1 cellular context compared by ENCODE assay signal in genomic region chr13:98580420-98580819, GRCh38.
A peak's percentile ranks its signal among the peaks of the same experiment; 100 is the strongest.
TF ChIP-seq lines count a peak whose summit lies in the region.

No MANE protein-coding gene starts in this region.

TF ChIP-seq in K562, 482 proteins besides CTCF, POLR2A, EP300 and RAD21:
- TF ChIP-seq ERF (CRISPR knock-in tag; IDR thresholded peaks at IDR 0.05), result no peak
- TF ChIP-seq FOXK2 (conservative IDR thresholded peaks at IDR 0.05 in 1 of 2, IDR thresholded peaks at IDR 0.05 in 1 of 2; ENCODE audit: low read depth in 2 of 2), result no peak
- no peak for TF ChIP-seq DACH1 (IDR thresholded peaks at IDR 0.05; ENCODE audit: partially characterized antibody)
- TF ChIP-seq NFE2 (IDR thresholded peaks at IDR 0.05; ENCODE audit: low read depth), result peak; percentile 65
- TF ChIP-seq ZNF217 (CRISPR knock-in tag; IDR thresholded peaks at IDR 0.05), result no peak
- TF ChIP-seq HNRNPH1 (optimal IDR thresholded peaks at IDR 0.05; ENCODE audit: low read depth, low read length), result no peak
- no peak for TF ChIP-seq RFX1 (IDR thresholded peaks at IDR 0.05)
- TF ChIP-seq MAFG (tag; conservative IDR thresholded peaks at IDR 0.05), result peak; percentile 35; the same call in 1 of the 2 replicates
- TF ChIP-seq ZNF197 (CRISPR knock-in tag; IDR thresholded peaks at IDR 0.05; ENCODE audit: low read depth), result no peak
- no peak for TF ChIP-seq HOMEZ (CRISPR knock-in tag; IDR thresholded peaks at IDR 0.05)
- TF ChIP-seq ZFP36 (IDR thresholded peaks at IDR 0.05; ENCODE audit: low read depth, low read length, partially characterized antibody), result no peak
- peak; percentile 19; the same call in 1 of the 2 replicates for TF ChIP-seq ZNF316 (IDR thresholded peaks at IDR 0.05)
- TF ChIP-seq MXI1 (IDR thresholded peaks at IDR 0.05; ENCODE audit: low read depth, low read length), result no peak
- TF ChIP-seq ILK (tag; IDR thresholded peaks at IDR 0.05; ENCODE audit: borderline replicate concordance, low read depth), result no peak
- no peak for TF ChIP-seq HOXB6 (CRISPR knock-in tag; IDR thresholded peaks at IDR 0.05; ENCODE audit: borderline replicate concordance)
- TF ChIP-seq ZNF830 (CRISPR knock-in tag; IDR thresholded peaks at IDR 0.05), result no peak
- TF ChIP-seq C11orf30 (IDR thresholded peaks at IDR 0.05; ENCODE audit: low read depth), result 0 out of 2 replicates have a peak, but pooled peaks have one; percentile 5
- no peak for TF ChIP-seq SNAPC5 (CRISPR knock-in tag; IDR thresholded peaks at IDR 0.05)
- TF ChIP-seq, protein P1, sequence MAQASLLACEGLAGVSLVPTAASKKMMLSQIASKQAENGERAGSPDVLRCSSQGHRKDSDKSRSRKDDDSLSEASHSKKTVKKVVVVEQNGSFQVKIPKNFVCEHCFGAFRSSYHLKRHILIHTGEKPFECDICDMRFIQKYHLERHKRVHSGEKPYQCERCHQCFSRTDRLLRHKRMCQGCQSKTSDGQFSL (CRISPR knock-in tag; IDR thresholded peaks at IDR 0.05), result no peak
- TF ChIP-seq, protein P1 (tag; IDR thresholded peaks at IDR 0.05), result no peak
- TF ChIP-seq PURB (CRISPR knock-in tag; IDR thresholded peaks at IDR 0.05; ENCODE audit: low read depth), result no peak
- TF ChIP-seq MTA3 (IDR thresholded peaks at IDR 0.05; ENCODE audit: borderline replicate concordance), result no peak
- no peak for TF ChIP-seq MECOM (CRISPR knock-in tag; IDR thresholded peaks at IDR 0.05)
- TF ChIP-seq UBTF (IDR thresholded peaks at IDR 0.05; ENCODE audit: borderline replicate concordance in 1 of 2, low read depth in 2 of 2, low read length in 2 of 2), result no peak
- TF ChIP-seq SRSF7 (optimal IDR thresholded peaks at IDR 0.05; ENCODE audit: low read depth, low read length), result no peak
- TF ChIP-seq HDAC2 (IDR thresholded peaks at IDR 0.05), result no peak
- TF ChIP-seq, protein P2, sequence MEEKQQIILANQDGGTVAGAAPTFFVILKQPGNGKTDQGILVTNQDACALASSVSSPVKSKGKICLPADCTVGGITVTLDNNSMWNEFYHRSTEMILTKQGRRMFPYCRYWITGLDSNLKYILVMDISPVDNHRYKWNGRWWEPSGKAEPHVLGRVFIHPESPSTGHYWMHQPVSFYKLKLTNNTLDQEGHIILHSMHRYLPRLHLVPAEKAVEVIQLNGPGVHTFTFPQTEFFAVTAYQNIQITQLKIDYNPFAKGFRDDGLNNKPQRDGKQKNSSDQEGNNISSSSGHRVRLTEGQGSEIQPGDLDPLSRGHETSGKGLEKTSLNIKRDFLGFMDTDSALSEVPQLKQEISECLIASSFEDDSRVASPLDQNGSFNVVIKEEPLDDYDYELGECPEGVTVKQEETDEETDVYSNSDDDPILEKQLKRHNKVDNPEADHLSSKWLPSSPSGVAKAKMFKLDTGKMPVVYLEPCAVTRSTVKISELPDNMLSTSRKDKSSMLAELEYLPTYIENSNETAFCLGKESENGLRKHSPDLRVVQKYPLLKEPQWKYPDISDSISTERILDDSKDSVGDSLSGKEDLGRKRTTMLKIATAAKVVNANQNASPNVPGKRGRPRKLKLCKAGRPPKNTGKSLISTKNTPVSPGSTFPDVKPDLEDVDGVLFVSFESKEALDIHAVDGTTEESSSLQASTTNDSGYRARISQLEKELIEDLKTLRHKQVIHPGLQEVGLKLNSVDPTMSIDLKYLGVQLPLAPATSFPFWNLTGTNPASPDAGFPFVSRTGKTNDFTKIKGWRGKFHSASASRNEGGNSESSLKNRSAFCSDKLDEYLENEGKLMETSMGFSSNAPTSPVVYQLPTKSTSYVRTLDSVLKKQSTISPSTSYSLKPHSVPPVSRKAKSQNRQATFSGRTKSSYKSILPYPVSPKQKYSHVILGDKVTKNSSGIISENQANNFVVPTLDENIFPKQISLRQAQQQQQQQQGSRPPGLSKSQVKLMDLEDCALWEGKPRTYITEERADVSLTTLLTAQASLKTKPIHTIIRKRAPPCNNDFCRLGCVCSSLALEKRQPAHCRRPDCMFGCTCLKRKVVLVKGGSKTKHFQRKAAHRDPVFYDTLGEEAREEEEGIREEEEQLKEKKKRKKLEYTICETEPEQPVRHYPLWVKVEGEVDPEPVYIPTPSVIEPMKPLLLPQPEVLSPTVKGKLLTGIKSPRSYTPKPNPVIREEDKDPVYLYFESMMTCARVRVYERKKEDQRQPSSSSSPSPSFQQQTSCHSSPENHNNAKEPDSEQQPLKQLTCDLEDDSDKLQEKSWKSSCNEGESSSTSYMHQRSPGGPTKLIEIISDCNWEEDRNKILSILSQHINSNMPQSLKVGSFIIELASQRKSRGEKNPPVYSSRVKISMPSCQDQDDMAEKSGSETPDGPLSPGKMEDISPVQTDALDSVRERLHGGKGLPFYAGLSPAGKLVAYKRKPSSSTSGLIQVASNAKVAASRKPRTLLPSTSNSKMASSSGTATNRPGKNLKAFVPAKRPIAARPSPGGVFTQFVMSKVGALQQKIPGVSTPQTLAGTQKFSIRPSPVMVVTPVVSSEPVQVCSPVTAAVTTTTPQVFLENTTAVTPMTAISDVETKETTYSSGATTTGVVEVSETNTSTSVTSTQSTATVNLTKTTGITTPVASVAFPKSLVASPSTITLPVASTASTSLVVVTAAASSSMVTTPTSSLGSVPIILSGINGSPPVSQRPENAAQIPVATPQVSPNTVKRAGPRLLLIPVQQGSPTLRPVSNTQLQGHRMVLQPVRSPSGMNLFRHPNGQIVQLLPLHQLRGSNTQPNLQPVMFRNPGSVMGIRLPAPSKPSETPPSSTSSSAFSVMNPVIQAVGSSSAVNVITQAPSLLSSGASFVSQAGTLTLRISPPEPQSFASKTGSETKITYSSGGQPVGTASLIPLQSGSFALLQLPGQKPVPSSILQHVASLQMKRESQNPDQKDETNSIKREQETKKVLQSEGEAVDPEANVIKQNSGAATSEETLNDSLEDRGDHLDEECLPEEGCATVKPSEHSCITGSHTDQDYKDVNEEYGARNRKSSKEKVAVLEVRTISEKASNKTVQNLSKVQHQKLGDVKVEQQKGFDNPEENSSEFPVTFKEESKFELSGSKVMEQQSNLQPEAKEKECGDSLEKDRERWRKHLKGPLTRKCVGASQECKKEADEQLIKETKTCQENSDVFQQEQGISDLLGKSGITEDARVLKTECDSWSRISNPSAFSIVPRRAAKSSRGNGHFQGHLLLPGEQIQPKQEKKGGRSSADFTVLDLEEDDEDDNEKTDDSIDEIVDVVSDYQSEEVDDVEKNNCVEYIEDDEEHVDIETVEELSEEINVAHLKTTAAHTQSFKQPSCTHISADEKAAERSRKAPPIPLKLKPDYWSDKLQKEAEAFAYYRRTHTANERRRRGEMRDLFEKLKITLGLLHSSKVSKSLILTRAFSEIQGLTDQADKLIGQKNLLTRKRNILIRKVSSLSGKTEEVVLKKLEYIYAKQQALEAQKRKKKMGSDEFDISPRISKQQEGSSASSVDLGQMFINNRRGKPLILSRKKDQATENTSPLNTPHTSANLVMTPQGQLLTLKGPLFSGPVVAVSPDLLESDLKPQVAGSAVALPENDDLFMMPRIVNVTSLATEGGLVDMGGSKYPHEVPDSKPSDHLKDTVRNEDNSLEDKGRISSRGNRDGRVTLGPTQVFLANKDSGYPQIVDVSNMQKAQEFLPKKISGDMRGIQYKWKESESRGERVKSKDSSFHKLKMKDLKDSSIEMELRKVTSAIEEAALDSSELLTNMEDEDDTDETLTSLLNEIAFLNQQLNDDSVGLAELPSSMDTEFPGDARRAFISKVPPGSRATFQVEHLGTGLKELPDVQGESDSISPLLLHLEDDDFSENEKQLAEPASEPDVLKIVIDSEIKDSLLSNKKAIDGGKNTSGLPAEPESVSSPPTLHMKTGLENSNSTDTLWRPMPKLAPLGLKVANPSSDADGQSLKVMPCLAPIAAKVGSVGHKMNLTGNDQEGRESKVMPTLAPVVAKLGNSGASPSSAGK (IDR thresholded peaks at IDR 0.05), result no peak
- TF ChIP-seq HDAC1 (IDR thresholded peaks at IDR 0.05), result no peak
- no peak for TF ChIP-seq MBD2 (IDR thresholded peaks at IDR 0.05; ENCODE audit: borderline replicate concordance, low read depth)
- TF ChIP-seq ZC3H4 (CRISPR knock-in tag; IDR thresholded peaks at IDR 0.05; ENCODE audit: borderline replicate concordance), result no peak
- TF ChIP-seq HMGN3 (IDR thresholded peaks at IDR 0.05; ENCODE audit: borderline replicate concordance, extremely low read depth, insufficient read length, low read depth, low read length), result no peak
- no peak for TF ChIP-seq THRA (IDR thresholded peaks at IDR 0.05)
- TF ChIP-seq ZNF165 (CRISPR knock-in tag; IDR thresholded peaks at IDR 0.05; ENCODE audit: borderline replicate concordance), result no peak
- TF ChIP-seq HEY1 (CRISPR knock-in tag; IDR thresholded peaks at IDR 0.05; ENCODE audit: borderline replicate concordance), result no peak
